ENCODE assay signal across 23 cellular contexts in the genomic region with DNA sequence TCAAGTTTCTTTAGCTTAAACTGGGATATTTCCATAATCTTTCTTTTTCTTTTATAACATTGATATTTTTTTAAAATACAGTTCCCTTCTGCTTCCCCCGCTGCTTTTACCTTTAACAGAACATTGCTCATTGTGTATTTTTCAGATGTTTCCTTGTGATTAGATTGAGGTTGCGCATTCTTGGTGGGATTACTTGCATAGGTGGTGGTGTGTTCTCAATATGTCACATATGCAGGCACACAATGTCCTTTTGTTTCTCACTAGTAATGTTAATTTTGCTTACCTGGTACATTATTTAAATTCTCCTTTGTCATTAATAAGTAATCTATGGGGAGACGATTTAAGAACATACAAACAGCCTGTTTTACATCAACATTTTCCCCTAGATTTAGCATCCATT.
"Had no signal": no experiment of that assay in that cellular context is flagged by ENCODE, and none has a peak within 500 bp of the region (broad histone marks: within the 10 kb centered on the region; RNA-seq: fewer than 3 reads in every experiment).

No MANE protein-coding gene starts in this region.

- ATAC-seq: left lobe of liver; naive thymus-derived CD4-positive, alpha-beta T cell; right cardiac atrium; stimulated activated naive CD8-positive, alpha-beta T cell treated with anti-CD3 and anti-CD28 coated beads, Interleukin-15, amount 100 ng/mL, for 72 hours had no signal

- H2AFZ ChIP-seq: neural progenitor cell had no signal

- H3K9me3 Mint-ChIP-seq: naive thymus-derived CD4-positive, alpha-beta T cell; nephron; neural progenitor cell; stimulated activated naive CD8-positive, alpha-beta T cell treated with anti-CD3 and anti-CD28 coated beads, Interleukin-15, amount 100 ng/mL, for 72 hours had no signal

- H3K27me3 Mint-ChIP-seq: naive thymus-derived CD4-positive, alpha-beta T cell; stimulated activated naive CD8-positive, alpha-beta T cell treated with anti-CD3 and anti-CD28 coated beads, Interleukin-15, amount 100 ng/mL, for 72 hours had no signal

- H3K4me2 ChIP-seq: neural progenitor cell had no signal

- H3K27ac ChIP-seq: coronary artery, neural progenitor cell, prostate gland, skin epidermis, suprapubic skin, vagina had no signal

- H3K4me1 ChIP-seq: prostate gland, suprapubic skin, vagina had no signal

- H3K27me3 ChIP-seq: neural progenitor cell, suprapubic skin, vagina had no signal

- H3K27ac Mint-ChIP-seq: neural progenitor cell had no signal

- H3K9me3 ChIP-seq: prostate gland, suprapubic skin, vagina had no signal

- H3K36me3 ChIP-seq: prostate gland had no signal

- DNase-seq: dermis blood vessel endothelial cell; effector memory CD4-positive, alpha-beta T cell; head of caudate nucleus; kidney; mesendoderm; midbrain; naive thymus-derived CD4-positive, alpha-beta T cell; right cardiac atrium; stimulated activated CD4-positive, alpha-beta T cell treated with anti-CD3 and anti-CD28 coated beads, Interleukin-15, amount 100 ng/mL, for 24 hours; stimulated activated CD4-positive, alpha-beta T cell treated with anti-CD3 and anti-CD28 coated beads, Interleukin-2, amount 100 ng/mL, for 48 hours; stimulated activated CD8-positive, alpha-beta memory T cell treated with anti-CD3 and anti-CD28 coated beads, Interleukin-4, amount 100 ng/mL, for 48 hours; stimulated activated naive CD4-positive, alpha-beta T cell; stimulated activated naive CD8-positive, alpha-beta T cell treated with anti-CD3 and anti-CD28 coated beads, Interleukin-15, amount 100 ng/mL, for 72 hours; trophoblast cell had no signal

- H3K9ac ChIP-seq: neural progenitor cell had no signal

- H3K4me3 Mint-ChIP-seq: naive thymus-derived CD4-positive, alpha-beta T cell; nephron; neural progenitor cell; stimulated activated naive CD8-positive, alpha-beta T cell treated with anti-CD3 and anti-CD28 coated beads, Interleukin-15, amount 100 ng/mL, for 72 hours had no signal

- H3K4me1 Mint-ChIP-seq: naive thymus-derived CD4-positive, alpha-beta T cell; neural progenitor cell; stimulated activated naive CD8-positive, alpha-beta T cell treated with anti-CD3 and anti-CD28 coated beads, Interleukin-15, amount 100 ng/mL, for 72 hours had no signal

- H3K4me3 ChIP-seq: coronary artery, lung, neural progenitor cell, prostate gland, skin epidermis, suprapubic skin, vagina had no signal
